Comparison of ENCODE assay signal across 26 cellular contexts in the genomic region with DNA sequence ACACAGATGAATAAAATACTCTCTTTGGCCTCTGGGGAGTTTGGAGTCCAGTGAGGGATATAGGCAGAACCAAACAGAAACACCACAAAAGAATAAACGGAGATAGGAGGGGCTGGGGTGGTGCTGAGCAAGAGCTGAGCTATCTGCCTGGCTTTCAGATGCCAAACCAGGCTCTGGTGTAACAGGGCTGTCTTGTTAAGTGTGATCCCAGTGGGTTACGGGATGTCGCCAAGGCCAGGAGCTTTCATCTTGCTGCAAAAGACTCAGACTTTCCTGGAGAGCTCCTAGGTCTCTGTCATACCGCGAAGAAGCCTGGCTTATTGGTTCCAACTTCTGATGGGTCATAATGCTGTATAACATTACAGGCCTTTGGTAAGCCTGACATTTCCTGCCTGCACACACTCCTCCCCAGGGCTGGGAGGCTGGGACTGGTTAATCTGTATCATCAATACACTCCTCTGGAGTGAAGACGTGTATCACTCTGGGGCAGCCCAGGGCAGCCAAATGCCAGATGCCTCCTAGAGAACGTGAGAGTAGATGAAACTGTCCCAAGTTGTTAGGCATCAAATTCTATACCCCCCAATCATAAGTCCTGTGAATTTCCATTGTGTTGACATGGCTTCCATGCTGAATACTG.
DNase-seq lines count a peak whose midpoint lies in the region; ATAC-seq and TF ChIP-seq lines count a peak whose summit lies in the region.
"Had no signal": no experiment of that assay in that cellular context is flagged by ENCODE, and none has a peak within 500 bp of the region (broad histone marks: within the 10 kb centered on the region; RNA-seq: fewer than 3 reads in every experiment).

No MANE protein-coding gene starts in this region.

- CTCF ChIA-PET in IMR-90 (lab: Yijun Ruan, JAX) (interaction anchor here (0.9 kb wide), 1 partner anchor 228 kb away, joined by 4 read pairs; no protein-coding TSS in a partner anchor), Caco-2 (lab: Charles Lee) (no interaction called here)

- in situ Hi-C loops in IMR-90 (cut with MboI; ENCODE audit: low sequenced_read_pairs), result no loop called here

- H2BK15ac ChIP-seq in IMR-90 (ENCODE audit: low read depth, low read length), result no peak overlapping the region

- no peaks in the 10 kb centered on the region for H3K36me3 Mint-ChIP-seq in Caco-2 (ENCODE audit: insufficient read depth, unreplicated experiment)
- H3K36me3 Mint-ChIP-seq: activated naive CD4-positive, alpha-beta T cell treated with anti-CD3 and anti-CD28 coated beads, Interleukin-2, amount 10 ng/mL, durations not matched to agents 7 days and 5 days; immature natural killer cell had no signal

- H3K4me3 Mint-ChIP-seq in Caco-2 (ENCODE audit: unreplicated experiment), result no peak overlapping the region
- H3K4me3 Mint-ChIP-seq: activated naive CD4-positive, alpha-beta T cell treated with anti-CD3 and anti-CD28 coated beads, Interleukin-2, amount 10 ng/mL, durations not matched to agents 7 days and 5 days; activated T-helper 1 cell treated with anti-CD3 and anti-CD28 coated beads, Interleukin-12 subunit alpha, Interleukin-12 subunit beta, Interleukin-2, Interleukin-4 antibody, amounts not matched to agents 30 ng/mL and 10 ng/mL and 1 ng/mL, durations not matched to agents 14 hours and 24 hours and 36 hours; CD4-positive, alpha-beta T cell; effector memory CD8-positive, alpha-beta T cell; immature natural killer cell had no signal

- H4K20me1 ChIP-seq in IMR-90 (ENCODE audit: insufficient read depth, low read length), result no peaks in the 10 kb centered on the region
- no peaks in the 10 kb centered on the region for H4K20me1 ChIP-seq in smooth muscle cell (ENCODE audit: low read depth)

- no peak overlapping the region for H3K18ac ChIP-seq in IMR-90 (ENCODE audit: low read depth, low read length)

- H3K27ac ChIP-seq in IMR-90 (ENCODE audit: insufficient read depth, low read length) (no peak overlapping the region), smooth muscle cell (ENCODE audit: low read depth) (peak overlapping the region; percentile 52)
- H3K27ac ChIP-seq: colonic mucosa, stomach, transverse colon had no signal

- H3K14ac ChIP-seq in IMR-90 (replicated peaks; ENCODE audit: low read depth, low read length), result peak overlapping the region; percentile 50; the same call in 1 of the 2 replicates

- POLR2A ChIA-PET in IMR-90 (lab: Charles Lee; ENCODE audit: unreplicated experiment) (no interaction called here), Caco-2 (lab: Charles Lee) (no interaction called here)

- DNase-seq in AG10803 (ENCODE audit: low read depth) (peak; percentile 84), IMR-90 (peak; percentile 59), fibroblast of peridontal ligament (ENCODE audit: extremely low read depth) (peak; percentile 88), smooth muscle cell (lab: John Stamatoyannopoulos, UW; ENCODE audit: unreplicated experiment) (no peak), Caco-2 (no peak), posterior cingulate gyrus (no peak)
- DNase-seq: activated CD4-positive, alpha-beta T cell treated with anti-CD3 and anti-CD28 coated beads, Interleukin-2, amount 50 U/mL, for 4 hours; activated naive CD4-positive, alpha-beta T cell treated with anti-CD3 and anti-CD28 coated beads, Interleukin-2, amount 10 ng/mL, durations not matched to agents 7 days and 5 days; amniotic stem cell; CD4-positive, alpha-beta T cell; colonic mucosa; effector memory CD8-positive, alpha-beta T cell; EL; erythroblast; HCEC 1CT; immature natural killer cell; mesendoderm; NCI-H2081; NCI-H2227 treated with DMSO at 0.1 percent for 48 hours; NCI-H748 treated with DMSO at 0.1 percent for 48 hours; SIG-M5; stomach; transverse colon had no signal

- intact Hi-C loops in IMR-90 (cut with micrococcal nuclease) (loop anchor here (5.0 kb wide), 1 partner anchor 33 kb away; no protein-coding TSS in a partner anchor), Caco-2 (cut with micrococcal nuclease; ENCODE audit: unreplicated experiment) (no loop called here), posterior cingulate gyrus (cut with DNase I) (no loop called here)

- peak overlapping the region; percentile 0 for H2BK120ac ChIP-seq in IMR-90 (ENCODE audit: low read depth, low read length)

- H3F3A ChIP-seq in smooth muscle cell (ENCODE audit: low read depth), result peaks cover 7% of the 10 kb centered on the region

- no peak for TF ChIP-seq POLR2A in IMR-90 (IDR thresholded peaks at IDR 0.05; ENCODE audit: low read depth, low read length)

- H3K27me3 Mint-ChIP-seq in Caco-2 (ENCODE audit: insufficient read depth, unreplicated experiment), result no peaks in the 10 kb centered on the region
- H3K27me3 Mint-ChIP-seq: activated naive CD4-positive, alpha-beta T cell treated with anti-CD3 and anti-CD28 coated beads, Interleukin-2, amount 10 ng/mL, durations not matched to agents 7 days and 5 days; CD4-positive, alpha-beta T cell had no signal

- H4K5ac ChIP-seq in IMR-90 (ENCODE audit: low read depth, low read length), result no peak overlapping the region

- no peak overlapping the region for H2AK9ac ChIP-seq in IMR-90 (replicated peaks; ENCODE audit: low read depth, low read length, poor library complexity)

- H3K56ac ChIP-seq in IMR-90 (ENCODE audit: extremely low read depth, insufficient read depth, low read length), result no peak overlapping the region

- H3K79me2 ChIP-seq in smooth muscle cell (ENCODE audit: low read depth), result no peaks in the 10 kb centered on the region

- H3K4me3 ChIP-seq in AG10803 (ENCODE audit: low read length), result no peak overlapping the region
- no peak overlapping the region for H3K4me3 ChIP-seq in IMR-90 (ENCODE audit: insufficient read depth, low read depth, low read length)
- no peak overlapping the region for H3K4me3 ChIP-seq in smooth muscle cell
- H3K4me3 ChIP-seq in Caco-2 (ENCODE audit: low read depth, low read length), result no peak overlapping the region
- H3K4me3 ChIP-seq: colonic mucosa, stomach, transverse colon had no signal

- no CpG with 5 or more reads among the region's 7 CpGs for WGBS in IMR-90 (ENCODE audit: extremely low coverage in 2 of 2, insufficient read length in 1 of 2), 2 experiments
- WGBS in smooth muscle cell (ENCODE audit: low lambda C conversion rate), result 25% methylated on average over 7 of the region's 7 CpGs

- no peaks in the 10 kb centered on the region for H3K9me3 ChIP-seq in IMR-90 (ENCODE audit: control insufficient read depth, insufficient read depth, low read length)
- H3K9me3 ChIP-seq in smooth muscle cell (replicated peaks; ENCODE audit: low read depth), result no peaks in the 10 kb centered on the region
- H3K9me3 ChIP-seq in Caco-2, result no peaks in the 10 kb centered on the region
- H3K9me3 ChIP-seq: colonic mucosa, stomach, transverse colon had no signal

- H3K27ac Mint-ChIP-seq in Caco-2 (ENCODE audit: unreplicated experiment), result no peak overlapping the region
- H3K27ac Mint-ChIP-seq: activated naive CD4-positive, alpha-beta T cell treated with anti-CD3 and anti-CD28 coated beads, Interleukin-2, amount 10 ng/mL, durations not matched to agents 7 days and 5 days; activated T-helper 1 cell treated with anti-CD3 and anti-CD28 coated beads, Interleukin-12 subunit alpha, Interleukin-12 subunit beta, Interleukin-2, Interleukin-4 antibody, amounts not matched to agents 30 ng/mL and 10 ng/mL and 1 ng/mL, durations not matched to agents 14 hours and 24 hours and 36 hours; CD4-positive, alpha-beta T cell; effector memory CD8-positive, alpha-beta T cell; immature natural killer cell had no signal

- dilution Hi-C loops in IMR-90 (cut with HindIII; ENCODE audit: low sequenced_read_pairs, unreplicated experiment), result no loop called here

- BruUV-seq in IMR-90 (replicated peaks; lab: Mats Ljungman, UMichigan), result no TSS peak
- BruUV-seq in Caco-2 (replicated peaks; lab: Mats Ljungman, UMichigan), result no TSS peak

- H2AFZ ChIP-seq in IMR-90 (replicated peaks; ENCODE audit: low read length, poor library complexity) (peak overlapping the region; percentile 1), smooth muscle cell (ENCODE audit: low read depth) (no peak overlapping the region)

- TF ChIP-seq RAD21 in IMR-90 (IDR thresholded peaks at IDR 0.05; ENCODE audit: low read length), result no peak

- no peaks in the 10 kb centered on the region for H3K79me1 ChIP-seq in IMR-90 (ENCODE audit: low read depth in 1 of 2, low read length in 2 of 2)

- H3K4ac ChIP-seq in IMR-90 (ENCODE audit: low read depth, low read length), result no peak overlapping the region; the same call in 1 of the 2 replicates

- H2AK5ac ChIP-seq in IMR-90 (ENCODE audit: low read depth, low read length), result no peak overlapping the region; the same call in 1 of the 2 replicates

- H3K27me3 ChIP-seq in IMR-90 (ENCODE audit: control insufficient read depth, insufficient read depth, low read length) (no peaks in the 10 kb centered on the region), smooth muscle cell (ENCODE audit: low read depth) (no peaks in the 10 kb centered on the region), Caco-2 (replicated peaks; ENCODE audit: control insufficient read depth, insufficient read depth, low read length) (no peaks in the 10 kb centered on the region)
- H3K27me3 ChIP-seq: colonic mucosa, transverse colon had no signal

- H2BK5ac ChIP-seq in IMR-90 (ENCODE audit: low read depth, low read length, poor library complexity, severe bottlenecking), result no peak overlapping the region

- no peak overlapping the region for H3K23ac ChIP-seq in IMR-90 (ENCODE audit: low read depth, low read length)

- ATAC-seq in IMR-90 (ENCODE audit: low read depth) (peak; percentile 74), GM19397 (IDR thresholded peaks at IDR 0.05; ENCODE audit: unreplicated experiment) (no peak)
- ATAC-seq: effector memory CD8-positive, alpha-beta T cell; left lobe of liver had no signal

- no peak overlapping the region for H4K8ac ChIP-seq in IMR-90 (ENCODE audit: low read depth in 2 of 2, low read length in 2 of 2)

- H3K36me3 ChIP-seq in IMR-90 (ENCODE audit: control insufficient read depth, insufficient read depth, low read length), result no peaks in the 10 kb centered on the region
- H3K36me3 ChIP-seq in smooth muscle cell (ENCODE audit: low read depth), result no peaks in the 10 kb centered on the region
- no peaks in the 10 kb centered on the region for H3K36me3 ChIP-seq in Caco-2 (ENCODE audit: control insufficient read depth, insufficient read depth, low read length)
- H3K36me3 ChIP-seq: colonic mucosa, stomach, transverse colon had no signal

- H3K4me1 ChIP-seq in IMR-90 (ENCODE audit: control insufficient read depth, insufficient read depth, low read length) (peaks cover 13% of the 10 kb centered on the region), smooth muscle cell (ENCODE audit: low read depth) (peaks cover 3% of the 10 kb centered on the region), Caco-2 (peaks cover 8% of the 10 kb centered on the region)
- H3K4me1 ChIP-seq: colonic mucosa had no signal

- H3K4me2 ChIP-seq in IMR-90 (ENCODE audit: low read depth, low read length), result no peak overlapping the region
- H3K4me2 ChIP-seq in smooth muscle cell, result peak overlapping the region; percentile 37

- H3K4me1 Mint-ChIP-seq in Caco-2 (ENCODE audit: low read depth, unreplicated experiment), result peaks cover 15% of the 10 kb centered on the region
- H3K4me1 Mint-ChIP-seq: activated naive CD4-positive, alpha-beta T cell treated with anti-CD3 and anti-CD28 coated beads, Interleukin-2, amount 10 ng/mL, durations not matched to agents 7 days and 5 days; immature natural killer cell had no signal

- H3K9me3 Mint-ChIP-seq in Caco-2 (ENCODE audit: unreplicated experiment), result no peaks in the 10 kb centered on the region
- H3K9me3 Mint-ChIP-seq: activated naive CD4-positive, alpha-beta T cell treated with anti-CD3 and anti-CD28 coated beads, Interleukin-2, amount 10 ng/mL, durations not matched to agents 7 days and 5 days; activated T-helper 1 cell treated with anti-CD3 and anti-CD28 coated beads, Interleukin-12 subunit alpha, Interleukin-12 subunit beta, Interleukin-2, Interleukin-4 antibody, amounts not matched to agents 30 ng/mL and 10 ng/mL and 1 ng/mL, durations not matched to agents 14 hours and 24 hours and 36 hours; CD4-positive, alpha-beta T cell; effector memory CD8-positive, alpha-beta T cell; immature natural killer cell had no signal

- peaks cover 9% of the 10 kb centered on the region for H3K9me1 ChIP-seq in IMR-90 (ENCODE audit: insufficient read depth, low read length)

- no peak overlapping the region for H3K9ac ChIP-seq in IMR-90 (ENCODE audit: low read depth, low read length)
- no peak overlapping the region for H3K9ac ChIP-seq in smooth muscle cell (ENCODE audit: low read depth)

- TF ChIP-seq CTCF in AG10803 (conservative IDR thresholded peaks at IDR 0.05; ENCODE audit: low read length) (no peak; the same call in 1 of the 2 replicates), IMR-90 (conservative IDR thresholded peaks at IDR 0.05; ENCODE audit: low read depth, low read length) (no peak), smooth muscle cell (IDR thresholded peaks at IDR 0.05; ENCODE audit: borderline replicate concordance, insufficient read depth, poor library complexity, severe bottlenecking) (no peak), Caco-2 (IDR thresholded peaks at IDR 0.05; ENCODE audit: insufficient read depth in 1 of 2, low read depth in 1 of 2, low read length in 1 of 2, severe bottlenecking in 1 of 2, unreplicated experiment in 1 of 2) (no peak)

- H4K91ac ChIP-seq in IMR-90 (ENCODE audit: insufficient read depth, low read depth, low read length), result no peak overlapping the region

- no peak overlapping the region for H2BK20ac ChIP-seq in IMR-90 (ENCODE audit: low read depth, low read length)

Comparison
In these comparisons a context has a peak if more than half of its experiments do, and no peak if none do; other contexts are left out.
1. DNase-seq: peak in AG10803 (single experiment), IMR-90 (single experiment) and fibroblast of peridontal ligament (single experiment); none in smooth muscle cell (single experiment), Caco-2 (0 of 2) and posterior cingulate gyrus (0 of 10).